Comparison of ENCODE assay signal across 18 cellular contexts in genomic region chr13:23381877-23382276, GRCh38.
DNase-seq lines count a peak whose midpoint lies in the region.
"Had no signal": no experiment of that assay in that cellular context is flagged by ENCODE, and none has a peak within 500 bp of the region (broad histone marks: within the 10 kb centered on the region; RNA-seq: fewer than 3 reads in every experiment).

No MANE protein-coding gene starts in this region.

- DNase-seq in NCI-H748 (lab: John Stamatoyannopoulos, UW; ENCODE audit: unreplicated experiment) (peak; percentile 55), NCI-H748 treated with DMSO at 0.1 percent for 48 hours (lab: John Stamatoyannopoulos, UW) (no peak), astrocyte of the hippocampus (ENCODE audit: low read depth, low spot score) (peak; percentile 63), inferior parietal cortex (ENCODE audit: extremely low spot score) (peak; percentile 74), T-helper 1 cell (no peak), NCI-H524 (lab: John Stamatoyannopoulos, UW) (no peak), HPDE6-E6E7 (ENCODE audit: extremely low spot score) (no peak)
- no peak for DNase-seq in stimulated activated CD4-positive, alpha-beta T cell treated with anti-CD3 and anti-CD28 coated beads, Interleukin-4, amount 100 ng/mL, for 4 hours
- DNase-seq: activated CD8-positive, alpha-beta T cell treated with anti-CD3 and anti-CD28 coated beads, Interleukin-2, amount 10 ng/mL, durations not matched to agents 7 days and 5 days; activated naive CD4-positive, alpha-beta T cell treated with anti-CD3 and anti-CD28 coated beads, Interleukin-2, amount 10 ng/mL, durations not matched to agents 7 days and 5 days; activated T-cell treated with anti-CD3 and anti-CD28 coated beads, Interleukin-2, amount 50 U/mL, for 1 hour; central memory CD4-positive, alpha-beta T cell; effector memory CD8-positive, alpha-beta T cell; NCI-H1417 treated with DMSO at 0.1 percent for 48 hours; Peyer's patch; stimulated activated CD4-positive, alpha-beta T cell treated with anti-CD3 and anti-CD28 coated beads, Interleukin-4, amount 100 ng/mL, for 1 hour; T1000; upper lobe of right lung had no signal

Comparison
In these comparisons a context has a peak if more than half of its experiments do, and no peak if none do; other contexts are left out.
1. DNase-seq: peak in NCI-H748 (single experiment), astrocyte of the hippocampus (single experiment) and inferior parietal cortex (single experiment); none in NCI-H748 treated with DMSO at 0.1 percent for 48 hours (single experiment), T-helper 1 cell (0 of 5), stimulated activated CD4-positive, alpha-beta T cell treated with anti-CD3 and anti-CD28 coated beads, Interleukin-4, amount 100 ng/mL, for 4 hours (0 of 2), NCI-H524 (0 of 2) and HPDE6-E6E7 (single experiment).